In the genomic region with DNA sequence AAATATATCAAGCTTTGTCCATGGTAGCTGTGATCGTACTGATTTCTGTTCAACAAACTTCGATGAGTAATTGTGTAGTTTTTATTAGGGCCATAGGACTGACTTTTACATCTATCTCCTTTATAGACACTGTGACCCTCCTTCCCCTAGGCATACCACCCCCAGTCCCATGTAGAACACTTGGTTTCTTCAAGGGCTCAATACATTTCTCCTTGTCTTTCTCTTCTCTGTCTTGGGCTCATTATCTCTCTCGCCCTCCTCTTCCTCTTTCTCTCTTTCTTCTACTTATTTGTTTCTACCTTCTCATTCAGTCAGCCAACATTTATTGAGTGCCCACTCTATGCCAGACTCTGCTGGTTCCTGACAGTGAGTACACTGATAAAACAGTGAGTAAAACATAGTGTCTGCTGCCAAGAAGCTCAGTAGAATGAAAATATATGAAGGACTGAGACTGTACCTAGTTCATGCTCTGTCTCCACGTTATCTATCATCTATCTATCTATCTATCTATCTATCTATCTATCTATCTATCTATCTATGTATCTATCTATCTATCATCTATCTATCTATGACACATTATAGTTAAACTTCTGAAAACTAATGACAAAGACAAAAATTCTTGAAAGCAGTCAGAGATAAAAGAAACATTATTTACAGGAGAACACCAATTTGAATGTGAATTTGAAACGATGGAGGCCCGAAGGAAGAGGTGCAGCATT, we compare ENCODE assay signal across 12 cellular contexts.
DNase-seq lines count a peak whose midpoint lies in the region; ATAC-seq, FAIRE-seq and TF ChIP-seq lines count a peak whose summit lies in the region.
"Had no signal": no experiment of that assay in that cellular context is flagged by ENCODE, and none has a peak within 500 bp of the region (broad histone marks: within the 10 kb centered on the region; RNA-seq: fewer than 3 reads in every experiment).

No MANE protein-coding gene starts in this region.

- H3K27me3 ChIP-seq in Panc1 (ENCODE audit: control insufficient read depth, insufficient read depth, low read length) (no peaks in the 10 kb centered on the region; the same call in 1 of the 2 replicates), osteoblast (ENCODE audit: insufficient read depth, low read length) (no peaks in the 10 kb centered on the region)

- H3K4me1 ChIP-seq in Panc1 (ENCODE audit: control insufficient read depth, insufficient read depth, low read length) (0 out of 2 replicates have a peak, but pooled peaks cover 4% of the 10 kb centered on the region), osteoblast (ENCODE audit: insufficient read depth, low read length) (no peaks in the 10 kb centered on the region)

- DNase-seq in D721Med (ENCODE audit: insufficient read length, low spot score) (no peak), Panc1 (ENCODE audit: low read depth, low spot score) (no peak), epithelial cell of proximal tubule (ENCODE audit: low read depth) (no peak), osteoblast (ENCODE audit: insufficient read length, low spot score, missing footprints) (no peak), GF-D8 (lab: John Stamatoyannopoulos, UW) (no peak), T-helper 1 cell (no peak)
- DNase-seq: activated CD8-positive, alpha-beta memory T cell treated with anti-CD3 and anti-CD28 coated beads for 24 hours; activated gamma-delta T cell; stimulated activated CD4-positive, alpha-beta T cell treated with anti-CD3 and anti-CD28 coated beads, Interleukin-4, amount 100 ng/mL, for 4 hours had no signal

- no peaks in the 10 kb centered on the region for H4K20me1 ChIP-seq in osteoblast (ENCODE audit: insufficient read depth, low read length)

- no peaks in the 10 kb centered on the region for H3K36me3 ChIP-seq in Panc1 (ENCODE audit: control insufficient read depth, insufficient read depth, low read length)
- no peaks in the 10 kb centered on the region for H3K36me3 ChIP-seq in osteoblast (ENCODE audit: insufficient read depth, low read length)

- peak; percentile 46 for FAIRE-seq in D721Med (lab: Jason Lieb, UNC)

- CTCF ChIA-PET in Panc1 (lab: Charles Lee) = no interaction called here

- intact Hi-C loops in Panc1 (cut with micrococcal nuclease; ENCODE audit: unreplicated experiment) = no loop called here

- BruUV-seq in Panc1 (replicated peaks; lab: Mats Ljungman, UMichigan) = no TSS peak

- peak overlapping the region; percentile 66 for H3K4me2 ChIP-seq in osteoblast (ENCODE audit: insufficient read depth, low read length)

- H3K79me2 ChIP-seq in osteoblast (ENCODE audit: insufficient read depth, low read length) = no peaks in the 10 kb centered on the region

- in situ Hi-C loops in Panc1 (cut with HindIII; ENCODE audit: low pct_unique_long_range_greater_than_20kb, low sequenced_read_pairs) = no loop called here

- no peak for TF ChIP-seq CTCF in D721Med (IDR thresholded peaks at IDR 0.05; ENCODE audit: insufficient read depth, missing control alignments)
- TF ChIP-seq CTCF in Panc1 (IDR thresholded peaks at IDR 0.05) = no peak
- no peak for TF ChIP-seq CTCF in epithelial cell of proximal tubule (conservative IDR thresholded peaks at IDR 0.05; ENCODE audit: low read depth, low read length)
- no peak for TF ChIP-seq CTCF in osteoblast (IDR thresholded peaks at IDR 0.05; ENCODE audit: extremely low read depth, low read depth, low read length)

- H3K27ac ChIP-seq in Panc1 (ENCODE audit: low read length) = no peak overlapping the region
- H3K27ac ChIP-seq in osteoblast (ENCODE audit: low read depth, low read length) = no peak overlapping the region
- H3K27ac ChIP-seq: C4-2B had no signal

- POLR2A ChIA-PET in Panc1 (lab: Charles Lee) = no interaction called here

- H3K9me3 ChIP-seq in Panc1 (ENCODE audit: control insufficient read depth, insufficient read depth, low read depth, low read length) (no peaks in the 10 kb centered on the region), osteoblast (ENCODE audit: low read depth, low read length) (no peaks in the 10 kb centered on the region)

- no peak; the same call in 1 of the 2 replicates for ATAC-seq in Panc1
- ATAC-seq in HG02884 (IDR thresholded peaks at IDR 0.05; ENCODE audit: unreplicated experiment) = no peak
- no peak for ATAC-seq in HG02852 (IDR thresholded peaks at IDR 0.05; ENCODE audit: unreplicated experiment)

- H3K4me3 ChIP-seq in Panc1 (ENCODE audit: low read depth in 2 of 2, low read length in 2 of 2) (peak overlapping the region; percentile 52 to 71), epithelial cell of proximal tubule (ENCODE audit: low read depth, low read length) (peak overlapping the region; percentile 57), osteoblast (ENCODE audit: insufficient read depth, low read length) (peak overlapping the region; percentile 59)

- no peak overlapping the region for H2AFZ ChIP-seq in osteoblast (ENCODE audit: low read length)
